23 cellular contexts compared by ENCODE assay signal in the genomic region with DNA sequence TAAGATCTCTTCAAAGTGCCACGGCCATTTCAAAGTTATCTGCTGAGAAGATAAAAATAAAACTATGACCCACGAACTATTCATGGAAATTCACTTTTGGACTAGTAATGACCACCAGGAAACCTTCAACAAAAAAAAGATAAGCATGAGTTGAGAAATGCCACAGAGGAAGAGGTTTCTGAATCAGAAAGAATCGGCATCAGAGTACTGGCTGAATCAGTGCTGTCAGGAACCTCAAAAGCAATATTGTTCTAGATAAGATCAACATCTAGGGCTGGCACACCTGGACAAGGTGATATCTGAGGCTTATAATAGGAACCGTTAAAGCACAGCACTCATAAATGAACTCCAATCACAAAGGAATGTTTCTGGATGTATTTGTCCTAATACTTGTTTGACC.
A peak's percentile ranks its signal among the peaks of the same experiment; 100 is the strongest.
DNase-seq lines count a peak whose midpoint lies in the region; ATAC-seq and TF ChIP-seq lines count a peak whose summit lies in the region.
"Had no signal": no experiment of that assay in that cellular context is flagged by ENCODE, and none has a peak within 500 bp of the region (broad histone marks: within the 10 kb centered on the region; RNA-seq: fewer than 3 reads in every experiment).

No MANE protein-coding gene starts in this region.

- no peak for DNase-seq in left ventricle myocardium inferior
- DNase-seq in left cardiac atrium, result no peak
- DNase-seq in NCI-H526 treated with DMSO at 0.1 percent for 48 hours (lab: John Stamatoyannopoulos, UW), result peak; percentile 76
- DNase-seq in choroid plexus epithelial cell (ENCODE audit: low read depth), result peak; percentile 26
- no peak for DNase-seq in AG08396 (ENCODE audit: low spot score)
- DNase-seq in GM19240 (ENCODE audit: insufficient read length, low spot score), result no peak
- no peak for DNase-seq in islet precursor cell
- DNase-seq: activated CD4-positive, alpha-beta T cell treated with anti-CD3 and anti-CD28 coated beads for 36 hours; activated gamma-delta T cell; colonic mucosa; effector memory CD8-positive, alpha-beta T cell; esophagus squamous epithelium; KG1; kidney glomerular epithelial cell; NCI-H187 treated with DMSO at 0.1 percent for 48 hours; NCI-H446; psoas muscle; SJCRH30; transverse colon had no signal

- H2AFZ ChIP-seq in parathyroid adenoma, result no peak overlapping the region

- peak overlapping the region; percentile 10 for H3K4me2 ChIP-seq in parathyroid adenoma (ENCODE audit: low read length)

- H3K36me3 ChIP-seq in left ventricle myocardium inferior (no peaks in the 10 kb centered on the region), parathyroid adenoma (ENCODE audit: control insufficient read depth, insufficient read depth, low read length) (no peaks in the 10 kb centered on the region)
- H3K36me3 ChIP-seq: colonic mucosa, esophagus squamous epithelium, HAP-1, neutrophil, SJCRH30, transverse colon had no signal

- peak overlapping the region; percentile 27 for H3K27ac ChIP-seq in left ventricle myocardium inferior (replicated peaks)
- H3K27ac ChIP-seq in parathyroid adenoma, result no peak overlapping the region
- H3K27ac ChIP-seq: C4-2B, colonic mucosa, esophagus squamous epithelium, neutrophil, psoas muscle, SJCRH30, transverse colon had no signal

- H3K9me3 ChIP-seq in left ventricle myocardium inferior (replicated peaks), result no peaks in the 10 kb centered on the region
- no peaks in the 10 kb centered on the region for H3K9me3 ChIP-seq in parathyroid adenoma (ENCODE audit: control insufficient read depth, low read length)
- H3K9me3 ChIP-seq: colonic mucosa, esophagus squamous epithelium, HAP-1, neutrophil, psoas muscle, SJCRH30, transverse colon had no signal

- H3K4me1 ChIP-seq in left ventricle myocardium inferior (peaks cover 56% of the 10 kb centered on the region), parathyroid adenoma (no peaks in the 10 kb centered on the region)
- H3K4me1 ChIP-seq: colonic mucosa, esophagus squamous epithelium, HAP-1, SJCRH30, transverse colon had no signal

- H3K79me2 ChIP-seq in parathyroid adenoma, result no peaks in the 10 kb centered on the region

- TF ChIP-seq CTCF in left ventricle myocardium inferior (IDR thresholded peaks at IDR 0.05; ENCODE audit: borderline replicate concordance) (no peak), choroid plexus epithelial cell (conservative IDR thresholded peaks at IDR 0.05; ENCODE audit: low read depth, low read length) (no peak), parathyroid adenoma (IDR thresholded peaks at IDR 0.05) (no peak)

- intact Hi-C loops in left ventricle myocardium inferior (cut with micrococcal nuclease), result no loop called here
- intact Hi-C loops in left cardiac atrium (cut with DNase I), result no loop called here

- H3K9ac ChIP-seq in parathyroid adenoma, result no peak overlapping the region

- H3K4me3 ChIP-seq in left ventricle myocardium inferior, result peak overlapping the region; percentile 1
- H3K4me3 ChIP-seq in choroid plexus epithelial cell (ENCODE audit: low read depth, low read length), result no peak overlapping the region
- H3K4me3 ChIP-seq in parathyroid adenoma (ENCODE audit: low read depth, low read length), result no peak overlapping the region
- H3K4me3 ChIP-seq: colonic mucosa, esophagus squamous epithelium, HAP-1, psoas muscle, SJCRH30, transverse colon had no signal

- H3K27me3 ChIP-seq in left ventricle myocardium inferior (ENCODE audit: low read depth), result no peaks in the 10 kb centered on the region
- no peaks in the 10 kb centered on the region for H3K27me3 ChIP-seq in parathyroid adenoma (ENCODE audit: control insufficient read depth, insufficient read depth, low read length)
- H3K27me3 ChIP-seq: colonic mucosa, esophagus squamous epithelium, neutrophil, SJCRH30, transverse colon had no signal

- no peak for ATAC-seq in left cardiac atrium
- ATAC-seq: activated CD4-positive, alpha-beta T cell treated with anti-CD3 and anti-CD28 coated beads for 36 hours; effector memory CD8-positive, alpha-beta T cell; psoas muscle had no signal

Comparison
In these comparisons a context has a peak if more than half of its experiments do, and no peak if none do; other contexts are left out.
1. DNase-seq: peak in NCI-H526 treated with DMSO at 0.1 percent for 48 hours (single experiment) and choroid plexus epithelial cell (single experiment); none in left ventricle myocardium inferior (single experiment), left cardiac atrium (single experiment), AG08396 (single experiment), GM19240 (single experiment) and islet precursor cell (single experiment).